ENCODE assay signal across 21 cellular contexts in genomic region chr21:38639782-38640750, GRCh38.
DNase-seq lines count a peak whose midpoint lies in the region; ATAC-seq, FAIRE-seq and TF ChIP-seq lines count a peak whose summit lies in the region.
"Had no signal": no experiment of that assay in that cellular context is flagged by ENCODE, and none has a peak within 500 bp of the region (broad histone marks: within the 10 kb centered on the region; RNA-seq: fewer than 3 reads in every experiment).

No MANE protein-coding gene starts in this region.

- H3K27ac ChIP-seq in GM12878 (ENCODE audit: control insufficient read depth, insufficient read depth) (no peak overlapping the region), tibial artery (peak overlapping the region; percentile 41 to 54)
- H3K27ac ChIP-seq: parathyroid adenoma, skin epidermis had no signal

- H3K27me3 Mint-ChIP-seq in activated T-cell treated with anti-CD3 and anti-CD28 coated beads, Interleukin-2, amount 50 U/mL, for 72 hours (ENCODE audit: low read depth): peaks cover 30% of the 10 kb centered on the region

- no peak for TF ChIP-seq EP300 in GM12878 (IDR thresholded peaks at IDR 0.05; ENCODE audit: borderline replicate concordance in 1 of 2, control insufficient read depth in 1 of 2, low read depth in 2 of 2, low read length in 2 of 2)

- no peak for TF ChIP-seq POLR2A in NB4 (IDR thresholded peaks at IDR 0.05; ENCODE audit: extremely low read depth, insufficient read length)
- TF ChIP-seq POLR2A in GM12878 (IDR thresholded peaks at IDR 0.05; ENCODE audit: low read depth, low read length): no peak

- no peaks in the 10 kb centered on the region for H3K79me2 ChIP-seq in GM12878 (ENCODE audit: control insufficient read depth, insufficient read depth, low read length)
- H3K79me2 ChIP-seq: parathyroid adenoma had no signal

- H2AFZ ChIP-seq in GM12878 (ENCODE audit: control insufficient read depth, low read depth, low read length): no peak overlapping the region
- H2AFZ ChIP-seq: parathyroid adenoma had no signal

- H3K4me3 Mint-ChIP-seq in activated T-cell treated with anti-CD3 and anti-CD28 coated beads, Interleukin-2, amount 50 U/mL, for 72 hours: peak overlapping the region; percentile 16 to 30
- H3K4me3 Mint-ChIP-seq: activated naive CD8-positive, alpha-beta T cell treated with anti-CD3 and anti-CD28 coated beads for 36 hours; T-helper 1 cell treated with Interleukin-12 subunit alpha and Interleukin-12 subunit beta and Interleukin-4 antibody, amounts not matched to agents 30 μg/mL and 1 μg/mL, for 36 hours; type B pancreatic cell had no signal

- POLR2A ChIA-PET in GM12878 (lab: Charles Lee): no interaction called here

- H3K27ac Mint-ChIP-seq in activated T-cell treated with anti-CD3 and anti-CD28 coated beads, Interleukin-2, amount 50 U/mL, for 72 hours: no peak overlapping the region
- H3K27ac Mint-ChIP-seq: activated naive CD8-positive, alpha-beta T cell treated with anti-CD3 and anti-CD28 coated beads for 36 hours; T-helper 1 cell treated with Interleukin-12 subunit alpha and Interleukin-12 subunit beta and Interleukin-4 antibody, amounts not matched to agents 30 μg/mL and 1 μg/mL, for 36 hours; type B pancreatic cell had no signal

- intact Hi-C loops in GM12878 (cut with micrococcal nuclease; ENCODE audit: unreplicated experiment): no loop called here
- intact Hi-C loops in tibial artery (cut with DNase I; ENCODE audit: low total_unique reads): loop anchor here (10.0 kb wide), 1 partner anchor 45 kb away; no protein-coding TSS in a partner anchor

- peaks cover 22% of the 10 kb centered on the region for H3K4me1 Mint-ChIP-seq in activated T-cell treated with anti-CD3 and anti-CD28 coated beads, Interleukin-2, amount 50 U/mL, for 72 hours (ENCODE audit: low read depth)

- 31% methylated on average over 9 of the region's 9 CpGs for WGBS in GM12878 (ENCODE audit: insufficient coverage, insufficient replicate concordance, low lambda C conversion rate, missing lambda C conversion rate)

- BruUV-seq in GM12878 (replicated peaks; lab: Mats Ljungman, UMichigan): no TSS peak

- H4K20me1 ChIP-seq in GM12878 (ENCODE audit: control insufficient read depth, insufficient read depth): no peaks in the 10 kb centered on the region

- H3K9me3 ChIP-seq in GM12878 (replicated peaks; ENCODE audit: control insufficient read depth, insufficient read depth, low read length): no peaks in the 10 kb centered on the region; the same call in 2 of the 3 replicates
- H3K9me3 ChIP-seq in tibial artery: no peaks in the 10 kb centered on the region

- no peak for DNase-seq in activated T-cell treated with anti-CD3 and anti-CD28 coated beads, Interleukin-2, amount 50 U/mL, for 72 hours
- DNase-seq in activated T-cell treated with anti-CD3 and anti-CD28 coated beads for 4 hours: no peak
- peak; percentile 69 for DNase-seq in NB4 (ENCODE audit: low read depth)
- no peak for DNase-seq in GM12878 (ENCODE audit: low read depth, low spot score)
- DNase-seq in tibial artery: no peak
- DNase-seq in NCI-H2171 treated with DMSO at 0.1 percent for 48 hours (lab: John Stamatoyannopoulos, UW): no peak
- no peak for DNase-seq in OCI-M2 (lab: John Stamatoyannopoulos, UW; ENCODE audit: unreplicated experiment)
- DNase-seq: activated naive CD8-positive, alpha-beta T cell treated with anti-CD3 and anti-CD28 coated beads for 36 hours; activated T-cell treated with anti-CD3 and anti-CD28 coated beads, Interleukin-2, amount 50 U/mL, for 1 hour; caudate nucleus; DMS153; effector memory CD4-positive, alpha-beta T cell; GOT3; left colon; NCI-H2081; NCI-H69 had no signal

- no peak overlapping the region for H3K9ac ChIP-seq in GM12878 (ENCODE audit: control insufficient read depth, insufficient read depth, low read length)
- H3K9ac ChIP-seq: parathyroid adenoma had no signal

- H3K27me3 ChIP-seq in GM12878 (replicated peaks in 1 of 2; ENCODE audit: control insufficient read depth in 2 of 2, insufficient read depth in 2 of 2, low read length in 1 of 2) (no peaks in the 10 kb centered on the region), tibial artery (no peaks in the 10 kb centered on the region)

- no peak for TF ChIP-seq CTCF in NB4 (IDR thresholded peaks at IDR 0.05; ENCODE audit: low read depth, low read length)
- TF ChIP-seq CTCF in GM12878 (IDR thresholded peaks at IDR 0.05 in 2 of 3, conservative IDR thresholded peaks at IDR 0.05 in 1 of 3; ENCODE audit: control insufficient read depth in 2 of 3, extremely low read depth in 1 of 3, insufficient read depth in 1 of 3, low read depth in 3 of 3, low read length in 3 of 3): no peak
- no peak for TF ChIP-seq CTCF in tibial artery (IDR thresholded peaks at IDR 0.05)

- H3K9me3 Mint-ChIP-seq in activated T-cell treated with anti-CD3 and anti-CD28 coated beads, Interleukin-2, amount 50 U/mL, for 72 hours: peaks cover 11 to 14% of the 10 kb centered on the region in 2 donors
- H3K9me3 Mint-ChIP-seq: type B pancreatic cell had no signal

- RAD21 ChIA-PET in GM12878 (lab: Charles Lee; ENCODE audit: unreplicated experiment): no interaction called here

- FAIRE-seq in GM12878 (lab: Jason Lieb, UNC): no peak

- SMC1A ChIA-PET in GM12878 (lab: Charles Lee; ENCODE audit: uncharacterized antibody, unreplicated experiment): no interaction called here

- H3K4me2 ChIP-seq in GM12878 (ENCODE audit: control insufficient read depth, insufficient read depth): no peak overlapping the region; the same call in 1 of the 2 replicates

- H3K36me3 Mint-ChIP-seq in activated T-cell treated with anti-CD3 and anti-CD28 coated beads, Interleukin-2, amount 50 U/mL, for 72 hours (ENCODE audit: insufficient read depth in 2 of 2): peaks cover 5 to 16% of the 10 kb centered on the region in 2 donors
- H3K36me3 Mint-ChIP-seq: type B pancreatic cell had no signal

- in situ Hi-C loops in GM12878 (cut with MboI): no loop called here

- H3K4me3 ChIP-seq in NB4 (ENCODE audit: low read depth, low read length) (peak overlapping the region; percentile 47), GM12878 (0 out of 2 replicates have a peak overlapping the region, but pooled peaks have one; percentile 5), tibial artery (peak overlapping the region; percentile 10 to 12)
- H3K4me3 ChIP-seq: skin epidermis had no signal

- no peak for ATAC-seq in activated T-cell treated with anti-CD3 and anti-CD28 coated beads, Interleukin-2, amount 50 U/mL, for 72 hours (replicated peaks in 1 of 2)
- ATAC-seq in GM12878 (no peak), HG03175 (IDR thresholded peaks at IDR 0.05; ENCODE audit: unreplicated experiment) (no peak)
- ATAC-seq: left colon had no signal

- CTCF ChIA-PET in GM12878 (lab: Yijun Ruan, JAX): no interaction called here

- TF ChIP-seq RAD21 in GM12878 (IDR thresholded peaks at IDR 0.05; ENCODE audit: insufficient read depth, low read depth, low read length): no peak

- H3K36me3 ChIP-seq in GM12878 (ENCODE audit: control insufficient read depth in 2 of 2, insufficient read depth in 2 of 2, low read length in 1 of 2) (no peaks in the 10 kb centered on the region), tibial artery (no peaks in the 10 kb centered on the region)

- H3K4me1 ChIP-seq in GM12878 (ENCODE audit: control insufficient read depth, insufficient read depth, low read length) (no peaks in the 10 kb centered on the region), tibial artery (peaks cover 0 to 56% (median 15%) of the 10 kb centered on the region in 4 donors)
- H3K4me1 ChIP-seq: parathyroid adenoma had no signal

TF ChIP-seq in GM12878, 131 proteins besides CTCF, POLR2A, EP300 and RAD21:
- peak; percentile 67; the same call in 1 of the 2 replicates for TF ChIP-seq SPI1 (IDR thresholded peaks at IDR 0.05; ENCODE audit: borderline replicate concordance, insufficient read depth, low read depth, low read length)
- TF ChIP-seq SMAD5 (IDR thresholded peaks at IDR 0.05; ENCODE audit: low read depth): no peak
